ENCODE assay signal across 10 cellular contexts in the genomic region with DNA sequence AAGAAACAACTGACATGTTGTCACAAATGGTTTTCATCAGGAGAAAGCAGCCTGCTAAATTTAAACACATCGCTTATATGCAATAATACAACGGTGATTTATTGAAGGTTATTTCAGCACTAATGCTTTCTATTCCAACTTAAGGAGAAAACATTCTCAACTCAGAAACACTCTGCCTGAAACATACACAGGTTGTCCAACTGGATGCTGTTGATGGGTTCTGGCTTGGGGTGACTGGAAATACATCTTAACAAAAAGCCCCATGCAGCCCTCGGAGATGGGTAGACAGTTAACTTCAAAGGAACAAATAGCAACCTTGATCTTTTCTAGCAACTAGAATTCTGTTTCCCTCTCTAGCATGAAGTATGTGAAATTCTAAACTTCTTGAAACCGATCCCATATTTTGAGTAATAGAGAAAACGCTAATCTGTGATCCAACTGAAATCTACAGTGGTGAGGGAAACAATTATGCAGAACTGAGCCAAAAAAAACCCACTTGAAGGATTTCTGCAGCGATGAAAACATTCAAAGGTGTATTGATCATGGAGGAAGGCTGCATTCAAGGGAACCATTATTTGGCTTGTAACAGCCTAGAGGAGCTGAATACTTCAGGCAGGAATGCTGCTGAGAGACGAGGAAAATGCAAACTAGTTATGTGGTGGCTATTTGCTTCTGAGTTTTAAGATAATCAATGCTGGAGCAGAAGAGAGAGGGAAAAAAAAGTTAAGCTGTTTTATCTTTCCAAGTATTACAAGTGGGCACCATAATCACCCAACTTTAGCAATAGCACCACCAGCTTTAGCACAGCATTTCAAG. TPM values are rescaled to one million over a fixed set of nuclear protein-coding genes. Genes with fewer than 3 reads are reported as not detected.
DNase-seq lines count a peak whose midpoint lies in the region; ATAC-seq and TF ChIP-seq lines count a peak whose summit lies in the region.
"Had no signal": no experiment of that assay in that cellular context is flagged by ENCODE, and none has a peak within 500 bp of the region (broad histone marks: within the 10 kb centered on the region; RNA-seq: fewer than 3 reads in every experiment).

No MANE protein-coding gene starts in this region.

- DNase-seq in heart left ventricle (no peak), Right ventricle myocardium inferior (ENCODE audit: missing footprints) (no peak), coronary artery (ENCODE audit: low spot score) (no peak), vagina (ENCODE audit: extremely low spot score in 2 of 2) (no peak), chondrocyte (ENCODE audit: low spot score) (no peak), NCI-H226 (no peak), NCI-H748 treated with DMSO at 0.1 percent for 48 hours (lab: John Stamatoyannopoulos, UW) (no peak)
- DNase-seq: BE2C had no signal

- peaks cover 10% of the 10 kb centered on the region for H3K36me3 Mint-ChIP-seq in chondrocyte (ENCODE audit: low read depth)

- peaks cover 9% of the 10 kb centered on the region for H3K4me1 Mint-ChIP-seq in chondrocyte (ENCODE audit: low read depth)

- H3K27me3 ChIP-seq in heart left ventricle, result no peaks in the 10 kb centered on the region
- H3K27me3 ChIP-seq in vagina, result no peaks in the 10 kb centered on the region
- H3K27me3 ChIP-seq: BE2C had no signal

- intact Hi-C loops in heart left ventricle (cut with DNase I) (no loop called here), Right ventricle myocardium inferior (cut with DNase I) (loop anchor here (2.0 kb wide), 1 partner anchor 13 kb away; no protein-coding TSS in a partner anchor), vagina (cut with DNase I) (no loop called here)

- peaks cover 0 to 28% (median 9%) of the 10 kb centered on the region in 9 donors for H3K36me3 ChIP-seq in heart left ventricle
- peaks cover 70% of the 10 kb centered on the region for H3K36me3 ChIP-seq in mesodermal cell (ENCODE audit: control insufficient read depth, insufficient read depth, low read length)
- peaks cover 0 to 12% of the 10 kb centered on the region in 2 donors for H3K36me3 ChIP-seq in vagina

- TF ChIP-seq POLR2A in heart left ventricle (IDR thresholded peaks at IDR 0.05) (no peak), vagina (IDR thresholded peaks at IDR 0.05) (no peak)

- H3K4me3 Mint-ChIP-seq in chondrocyte (ENCODE audit: unreplicated experiment), result no peak overlapping the region
- H3K4me3 Mint-ChIP-seq: activated naive CD8-positive, alpha-beta T cell had no signal

- H3K27ac ChIP-seq in heart left ventricle (peak overlapping the region; percentile 94 to 99 (median 98)), coronary artery (peak overlapping the region; percentile 59 to 81), mesodermal cell (ENCODE audit: low read depth, low read length, severe bottlenecking) (peak overlapping the region; percentile 100), vagina (peak overlapping the region; percentile 68)

- ATAC-seq in heart left ventricle, result no peak
- ATAC-seq in Right ventricle myocardium inferior, result no peak

- 43 to 58% (median 52%) methylated on average over 7 of the region's 7 CpGs for WGBS in heart left ventricle, 4 donors
- whole genome bisulfite sequencing in mesodermal cell (ENCODE audit: insufficient coverage in 2 of 2), 2 experiments, result 15 to 58% methylated on average over 3 to 7 of the region's 7 CpGs

- H3K27ac Mint-ChIP-seq in chondrocyte (ENCODE audit: unreplicated experiment), result no peak overlapping the region
- H3K27ac Mint-ChIP-seq: activated naive CD8-positive, alpha-beta T cell had no signal

- H3K4me3 ChIP-seq in heart left ventricle (peak overlapping the region in 5 of 12 donors; percentile 1 to 35 (median 5)), coronary artery (no peak overlapping the region), mesodermal cell (ENCODE audit: extremely low read depth, insufficient read depth, low read length, poor library complexity, severe bottlenecking) (peak overlapping the region; percentile 62), vagina (no peak overlapping the region)

- peaks cover 10 to 84% (median 75%) of the 10 kb centered on the region in 12 donors for H3K4me1 ChIP-seq in heart left ventricle
- H3K4me1 ChIP-seq in mesodermal cell (ENCODE audit: control insufficient read depth, insufficient read depth, low read length, poor library complexity, severe bottlenecking), result peaks cover 80% of the 10 kb centered on the region
- peaks cover 66% of the 10 kb centered on the region for H3K4me1 ChIP-seq in vagina

- H3K9me3 Mint-ChIP-seq in chondrocyte (ENCODE audit: low read depth), result no peaks in the 10 kb centered on the region

- TF ChIP-seq CTCF in heart left ventricle (IDR thresholded peaks at IDR 0.05), result no peak
- TF ChIP-seq CTCF in coronary artery (IDR thresholded peaks at IDR 0.05), result no peak
- TF ChIP-seq CTCF in vagina (IDR thresholded peaks at IDR 0.05), result no peak
- TF ChIP-seq CTCF in chondrocyte (IDR thresholded peaks at IDR 0.05), result no peak

- H3K9me3 ChIP-seq in heart left ventricle, result no peaks in the 10 kb centered on the region
- no peaks in the 10 kb centered on the region for H3K9me3 ChIP-seq in mesodermal cell (ENCODE audit: control insufficient read depth, low read length)
- H3K9me3 ChIP-seq in vagina, result no peaks in the 10 kb centered on the region
- H3K9me3 ChIP-seq: BE2C had no signal

- no peaks in the 10 kb centered on the region for H3K27me3 Mint-ChIP-seq in chondrocyte (ENCODE audit: low read depth)
- H3K27me3 Mint-ChIP-seq: activated naive CD8-positive, alpha-beta T cell had no signal

RNA-seq across cellular contexts. Expression of gene ZMYND8, which starts 6.9 kb away (rescaled TPM):
- total RNA-seq in heart left ventricle, result 10 to 100 TPM; 21.7 to 46.4 (median 28.9) TPM
- 10 to 100 TPM; 11.3 to 11.9 TPM for polyA plus RNA-seq in heart left ventricle
- total RNA-seq in Right ventricle myocardium inferior, result 36.1 TPM
- 58.2 TPM for polyA plus RNA-seq in mesodermal cell (2013, experiment 1 of 2)
- 55.0 TPM for polyA plus RNA-seq in mesodermal cell (2013, experiment 2 of 2)
- total RNA-seq in vagina, result 91.1 TPM
- 31.9 to 35.0 TPM (median 33.8 TPM) in 3 replicates for total RNA-seq in chondrocyte
